8 cellular contexts compared by ENCODE assay signal in genomic region chr1:38026592-38027200, GRCh38. TPM values are rescaled to one million over a fixed set of nuclear protein-coding genes. Genes with fewer than 3 reads are reported as not detected.
DNase-seq lines count a peak whose midpoint lies in the region; ATAC-seq and TF ChIP-seq lines count a peak whose summit lies in the region.

No MANE protein-coding gene starts in this region.

- H3K4me1 ChIP-seq in right atrium auricular region (peaks cover 0 to 28% of the 10 kb centered on the region in 2 donors), smooth muscle cell (ENCODE audit: low read depth) (peaks cover 43% of the 10 kb centered on the region)

- no peaks in the 10 kb centered on the region for H3K9me3 Mint-ChIP-seq in activated T-cell treated with anti-CD3 and anti-CD28 coated beads, Interleukin-2, amount 50 U/mL, for 72 hours
- H3K9me3 Mint-ChIP-seq in glutamatergic neuron (ENCODE audit: unreplicated experiment): peaks cover 4% of the 10 kb centered on the region

- no peak overlapping the region for H2AFZ ChIP-seq in smooth muscle cell (ENCODE audit: low read depth)

- no peak overlapping the region for H3K27ac Mint-ChIP-seq in activated T-cell treated with anti-CD3 and anti-CD28 coated beads, Interleukin-2, amount 50 U/mL, for 72 hours
- no peak overlapping the region for H3K27ac Mint-ChIP-seq in glutamatergic neuron (ENCODE audit: unreplicated experiment)

- H3F3A ChIP-seq in smooth muscle cell (ENCODE audit: low read depth): peaks cover 12% of the 10 kb centered on the region

- peaks cover 7% of the 10 kb centered on the region for H4K20me1 ChIP-seq in smooth muscle cell (ENCODE audit: low read depth)

- H3K36me3 Mint-ChIP-seq in activated T-cell treated with anti-CD3 and anti-CD28 coated beads, Interleukin-2, amount 50 U/mL, for 72 hours (ENCODE audit: insufficient read depth in 2 of 2): peaks cover 6 to 14% of the 10 kb centered on the region in 2 donors
- no peaks in the 10 kb centered on the region for H3K36me3 Mint-ChIP-seq in glutamatergic neuron (ENCODE audit: unreplicated experiment)

- WGBS in smooth muscle cell (ENCODE audit: low lambda C conversion rate): 88% methylated on average over 8 of the region's 8 CpGs

- peak in 1 of 2 donors; percentile 67 for TF ChIP-seq CTCF in right atrium auricular region (IDR thresholded peaks at IDR 0.05)
- peak; percentile 72 for TF ChIP-seq CTCF in glutamatergic neuron (IDR thresholded peaks at IDR 0.05; ENCODE audit: partially characterized antibody, unreplicated experiment)
- peak; percentile 66 for TF ChIP-seq CTCF in smooth muscle cell (IDR thresholded peaks at IDR 0.05; ENCODE audit: borderline replicate concordance, insufficient read depth, poor library complexity, severe bottlenecking)

- H3K4me2 ChIP-seq in smooth muscle cell: no peak overlapping the region

- H3K27me3 Mint-ChIP-seq in activated T-cell treated with anti-CD3 and anti-CD28 coated beads, Interleukin-2, amount 50 U/mL, for 72 hours (ENCODE audit: low read depth): no peaks in the 10 kb centered on the region
- peaks cover 10% of the 10 kb centered on the region for H3K27me3 Mint-ChIP-seq in glutamatergic neuron (ENCODE audit: unreplicated experiment)

- intact Hi-C loops in Right ventricle myocardium superior (cut with DNase I): loop anchor here (5.0 kb wide), 1 partner anchor 811 kb away; no protein-coding TSS in a partner anchor

- H3K79me2 ChIP-seq in smooth muscle cell (ENCODE audit: low read depth): no peaks in the 10 kb centered on the region

- peaks cover 64% of the 10 kb centered on the region for H3K4me1 Mint-ChIP-seq in activated T-cell treated with anti-CD3 and anti-CD28 coated beads, Interleukin-2, amount 50 U/mL, for 72 hours (ENCODE audit: low read depth)
- H3K4me1 Mint-ChIP-seq in glutamatergic neuron (ENCODE audit: low read depth, unreplicated experiment): peaks cover 22% of the 10 kb centered on the region

- H3K9me3 ChIP-seq in right atrium auricular region (no peaks in the 10 kb centered on the region), smooth muscle cell (replicated peaks; ENCODE audit: low read depth) (no peaks in the 10 kb centered on the region)

- H3K4me3 ChIP-seq in right atrium auricular region (no peak overlapping the region), smooth muscle cell (no peak overlapping the region)

- H3K27me3 ChIP-seq in right atrium auricular region: no peaks in the 10 kb centered on the region
- no peaks in the 10 kb centered on the region for H3K27me3 ChIP-seq in smooth muscle cell (ENCODE audit: low read depth)

- no peak for ATAC-seq in Right ventricle myocardium superior (ENCODE audit: poor library complexity)
- ATAC-seq in activated T-cell treated with anti-CD3 and anti-CD28 coated beads, Interleukin-2, amount 50 U/mL, for 72 hours (replicated peaks in 1 of 2): no peak
- no peak for ATAC-seq in HG03439 (IDR thresholded peaks at IDR 0.05; ENCODE audit: unreplicated experiment)

- no peak overlapping the region for H3K27ac ChIP-seq in right atrium auricular region
- H3K27ac ChIP-seq in smooth muscle cell (ENCODE audit: low read depth): no peak overlapping the region

- no peak overlapping the region for H3K9ac ChIP-seq in smooth muscle cell (ENCODE audit: low read depth)

- H3K4me3 Mint-ChIP-seq in activated T-cell treated with anti-CD3 and anti-CD28 coated beads, Interleukin-2, amount 50 U/mL, for 72 hours: peak overlapping the region in 1 of 2 donors; percentile 80
- H3K4me3 Mint-ChIP-seq in glutamatergic neuron (ENCODE audit: unreplicated experiment): no peak overlapping the region

- peaks cover 42% of the 10 kb centered on the region for H3K36me3 ChIP-seq in right atrium auricular region
- peaks cover 24% of the 10 kb centered on the region for H3K36me3 ChIP-seq in smooth muscle cell (ENCODE audit: low read depth)

- DNase-seq in Right ventricle myocardium superior (peak; percentile 60), right atrium auricular region (ENCODE audit: low spot score) (no peak), NCI-H1105 treated with DMSO at 0.1 percent for 48 hours (lab: John Stamatoyannopoulos, UW) (peak; percentile 82), glutamatergic neuron (peak; percentile 83), smooth muscle cell (lab: John Stamatoyannopoulos, UW; ENCODE audit: unreplicated experiment) (no peak), NCI-H187 treated with DMSO at 0.1 percent for 48 hours (lab: John Stamatoyannopoulos, UW) (no peak)
- peak; percentile 64 for DNase-seq in activated T-cell treated with anti-CD3 and anti-CD28 coated beads, Interleukin-2, amount 50 U/mL, for 72 hours

RNA-seq across cellular contexts. Expression of gene UTP11, which starts 14.2 kb away (rescaled TPM):
- total RNA-seq in Right ventricle myocardium superior (46.5 TPM), right atrium auricular region (10 to 100 TPM; 29.2 to 53.7 TPM), glutamatergic neuron (ENCODE audit: unreplicated experiment) (34.6 TPM), smooth muscle cell (72.4 and 73.5 TPM in 2 replicates)
- total RNA-seq in activated T-cell treated with anti-CD3 and anti-CD28 coated beads, Interleukin-2, amount 50 U/mL, for 72 hours: 10 to 100 TPM; 28.4 to 31.7 TPM
- polyA plus RNA-seq in smooth muscle cell: 43.7 and 44.4 TPM in 2 replicates

RNA-seq across cellular contexts. Expression of gene POU3F1, which starts 19.9 kb away (rescaled TPM):
- 0.16 TPM for total RNA-seq in Right ventricle myocardium superior
- total RNA-seq in right atrium auricular region: not detected
- total RNA-seq in activated T-cell treated with anti-CD3 and anti-CD28 coated beads, Interleukin-2, amount 50 U/mL, for 72 hours: not detected
- total RNA-seq in glutamatergic neuron (ENCODE audit: unreplicated experiment): 9.3 TPM
- total RNA-seq in smooth muscle cell: not detected in 2 replicates
- 0.55 and 1.4 TPM in 2 replicates for polyA plus RNA-seq in smooth muscle cell

RNA-seq across cellular contexts. Expression of gene FHL3, which starts 21.4 kb away (rescaled TPM):
- total RNA-seq in Right ventricle myocardium superior (25.4 TPM), right atrium auricular region (10 to 100 TPM in 1 of 2 donors, 1 to 10 TPM in 1; 8.0 to 16.0 TPM), glutamatergic neuron (ENCODE audit: unreplicated experiment) (20.0 TPM), smooth muscle cell (29.5 and 32.0 TPM in 2 replicates)
- 10 to 100 TPM; 32.7 to 34.5 TPM for total RNA-seq in activated T-cell treated with anti-CD3 and anti-CD28 coated beads, Interleukin-2, amount 50 U/mL, for 72 hours
- polyA plus RNA-seq in smooth muscle cell: 67.1 and 70.2 TPM in 2 replicates

RNA-seq across cellular contexts. Expression of gene SF3A3, which starts 36.9 kb away (rescaled TPM):
- total RNA-seq in Right ventricle myocardium superior: 23.5 TPM
- total RNA-seq in right atrium auricular region: 10 to 100 TPM; 20.4 to 22.1 TPM
- total RNA-seq in activated T-cell treated with anti-CD3 and anti-CD28 coated beads, Interleukin-2, amount 50 U/mL, for 72 hours: 10 to 100 TPM; 67.9 to 81.4 TPM
- 73.0 TPM for total RNA-seq in glutamatergic neuron (ENCODE audit: unreplicated experiment)
- total RNA-seq in smooth muscle cell: 74.9 and 79.6 TPM in 2 replicates
- polyA plus RNA-seq in smooth muscle cell: 50.8 and 54.0 TPM in 2 replicates

Comparison
In these comparisons a context has a peak if more than half of its experiments do, and no peak if none do; other contexts are left out.
1. DNase-seq: peak in Right ventricle myocardium superior (single experiment), NCI-H1105 treated with DMSO at 0.1 percent for 48 hours (single experiment), activated T-cell treated with anti-CD3 and anti-CD28 coated beads, Interleukin-2, amount 50 U/mL, for 72 hours (2 of 2) and glutamatergic neuron (single experiment); none in right atrium auricular region (single experiment), smooth muscle cell (single experiment) and NCI-H187 treated with DMSO at 0.1 percent for 48 hours (single experiment).